In the genomic region with DNA sequence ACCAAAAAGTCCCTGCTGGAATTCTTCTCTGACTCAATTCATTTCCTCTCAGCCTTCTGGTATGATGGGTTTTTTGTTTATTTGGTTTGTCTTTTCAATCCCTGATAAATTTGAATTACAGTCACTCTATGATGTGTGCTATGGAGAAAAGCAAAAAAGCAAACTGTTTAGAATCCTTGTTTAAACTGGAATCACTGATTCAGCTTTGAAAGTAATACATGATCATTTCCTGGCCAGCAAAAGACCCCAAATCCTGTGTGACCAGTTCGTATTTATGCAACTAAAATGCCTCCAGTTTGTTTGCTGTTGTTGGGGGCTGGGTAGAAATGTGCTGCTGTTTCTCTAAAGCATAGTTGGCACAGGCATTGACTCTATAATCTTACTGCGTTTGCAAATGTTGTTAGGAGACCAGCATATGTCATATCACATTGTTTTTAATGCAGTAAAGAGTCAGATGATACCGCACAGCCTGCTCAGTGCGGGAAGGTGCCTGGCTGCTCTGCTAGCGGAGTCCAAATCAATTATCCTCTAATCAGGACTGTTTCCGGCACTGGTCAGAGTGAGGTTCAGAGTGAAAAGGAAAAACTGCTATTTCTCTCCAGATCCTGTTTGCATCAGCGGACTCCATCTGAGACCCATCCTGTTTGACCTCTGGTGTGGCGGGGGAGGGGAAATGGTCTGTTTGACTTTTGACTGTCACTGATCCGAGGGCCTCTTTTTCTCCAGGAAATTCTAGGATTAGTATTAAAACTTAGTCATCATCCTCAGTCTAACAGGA, we compare ENCODE assay signal across 10 cellular contexts. TPM values are rescaled to one million over a fixed set of nuclear protein-coding genes. Genes with fewer than 3 reads are reported as not detected.
DNase-seq lines count a peak whose midpoint lies in the region; ATAC-seq, FAIRE-seq and TF ChIP-seq lines count a peak whose summit lies in the region.
"Had no signal": no experiment of that assay in that cellular context is flagged by ENCODE, and none has a peak within 500 bp of the region (broad histone marks: within the 10 kb centered on the region; RNA-seq: fewer than 3 reads in every experiment).

No MANE protein-coding gene starts in this region.

- peaks cover 71% of the 10 kb centered on the region for H3K4me1 ChIP-seq in HepG2 (ENCODE audit: insufficient read depth, low read length)
- H3K4me1 ChIP-seq in thyroid gland, result peaks cover 45 to 62% of the 10 kb centered on the region in 2 donors

- no peaks in the 10 kb centered on the region for H4K20me1 ChIP-seq in HepG2 (ENCODE audit: insufficient read depth, low read length)

- H3K27ac Mint-ChIP-seq in brain, result peak overlapping the region; percentile 81 to 90 (median 86)
- H3K27ac Mint-ChIP-seq in activated T-helper 1 cell treated with anti-CD3 and anti-CD28 coated beads, Interleukin-12 subunit alpha, Interleukin-12 subunit beta, Interleukin-2, Interleukin-4 antibody, amounts not matched to agents 30 ng/mL and 10 ng/mL and 1 ng/mL, durations not matched to agents 14 hours and 24 hours and 36 hours, result no peak overlapping the region

- TF ChIP-seq POLR2A in HepG2 (IDR thresholded peaks at IDR 0.05; ENCODE audit: insufficient read depth in 1 of 2, low read depth in 2 of 2, low read length in 2 of 2) (no peak), thyroid gland (IDR thresholded peaks at IDR 0.05) (no peak)

- H3K4me3 ChIP-seq in HepG2 (replicated peaks in 1 of 3; ENCODE audit: insufficient read depth in 1 of 3, low read depth in 2 of 3, low read length in 3 of 3) (peak overlapping the region; percentile 41 to 56 (median 45)), thyroid gland (replicated peaks in 1 of 3) (no peak overlapping the region)
- H3K4me3 ChIP-seq: GM12878 had no signal

- H3K79me2 ChIP-seq in HepG2 (ENCODE audit: insufficient read depth, low read length), result no peaks in the 10 kb centered on the region

- peak overlapping the region; percentile 79 for H3K4me2 ChIP-seq in HepG2 (ENCODE audit: low read depth, low read length)

- no TSS peak for BruUV-seq in HepG2 (replicated peaks; lab: Mats Ljungman, UMichigan)

- intact Hi-C loops in HepG2 (cut with micrococcal nuclease; ENCODE audit: unreplicated experiment) (loop anchor here (2.0 to 10.0 kb wide), 3 partner anchors 40 to 148 kb away; a partner anchor contains a TSS), thyroid gland (cut with DNase I) (loop anchor here (10.0 kb wide), 1 partner anchor 72 kb away; no protein-coding TSS in a partner anchor)
- intact Hi-C loops in activated T-helper 1 cell treated with anti-CD3 and anti-CD28 coated beads, Interleukin-12 subunit alpha, Interleukin-12 subunit beta, Interleukin-2, Interleukin-4 antibody, amounts not matched to agents 30 ng/mL and 10 ng/mL and 1 ng/mL, durations not matched to agents 14 hours and 24 hours and 36 hours (cut with micrococcal nuclease), result no loop called here

- H2AFZ ChIP-seq in HepG2 (ENCODE audit: low read length), result peak overlapping the region; percentile 59

- CTCF ChIA-PET in HepG2 (lab: Yijun Ruan, JAX; ENCODE audit: low intra/inter-chr PET ratio, low total read pairs), result no interaction called here

- in situ Hi-C loops in HepG2 (cut with HindIII; ENCODE audit: extremely low pct_ligation_motif_present, low pct_unique_long_range_greater_than_20kb), result loop anchor here (5.0 kb wide), 1 partner anchor 40 kb away; a partner anchor contains a TSS

- H3K9ac ChIP-seq in HepG2 (ENCODE audit: insufficient read depth, low read depth, low read length), result peak overlapping the region; percentile 29; the same call in 1 of the 2 replicates

- H3K27ac ChIP-seq in HepG2 (ENCODE audit: extremely low read length, insufficient read depth, low read length) (peak overlapping the region; percentile 62), thyroid gland (peak overlapping the region; percentile 51 to 77 (median 63))
- H3K27ac ChIP-seq: 22Rv1 had no signal

- no peak for TF ChIP-seq RAD21 in HepG2 (CRISPR knock-in tag; IDR thresholded peaks at IDR 0.05)

- H3K27me3 Mint-ChIP-seq in brain, result no peaks in the 10 kb centered on the region
- peaks cover 16% of the 10 kb centered on the region for H3K27me3 Mint-ChIP-seq in activated T-helper 1 cell treated with anti-CD3 and anti-CD28 coated beads, Interleukin-12 subunit alpha, Interleukin-12 subunit beta, Interleukin-2, Interleukin-4 antibody, amounts not matched to agents 30 ng/mL and 10 ng/mL and 1 ng/mL, durations not matched to agents 14 hours and 24 hours and 36 hours (ENCODE audit: insufficient read depth)

- DNase-seq in NCI-H1092 treated with DMSO at 0.1 percent for 48 hours (lab: John Stamatoyannopoulos, UW) (peak; percentile 3), NCI-H1092 (lab: John Stamatoyannopoulos, UW) (no peak), HepG2 (ENCODE audit: low spot score) (peak; percentile 82), thyroid gland (peak; percentile 42), SW480 (ENCODE audit: low spot score) (no peak)
- no peak for DNase-seq in activated T-helper 1 cell treated with anti-CD3 and anti-CD28 coated beads, Interleukin-12 subunit alpha, Interleukin-12 subunit beta, Interleukin-2, Interleukin-4 antibody, amounts not matched to agents 30 ng/mL and 10 ng/mL and 1 ng/mL, durations not matched to agents 14 hours and 24 hours and 36 hours (ENCODE audit: low spot score)

- no peaks in the 10 kb centered on the region for H3K9me3 ChIP-seq in HepG2 (ENCODE audit: low read length)
- H3K9me3 ChIP-seq in thyroid gland, result no peaks in the 10 kb centered on the region

- peak in 1 of 2 experiments; percentile 64; a peak in 1 of 4 replicates for TF ChIP-seq EP300 in HepG2 (IDR thresholded peaks at IDR 0.05; ENCODE audit: low read depth in 2 of 2, low read length in 2 of 2)
- peak; percentile 49; the same call in 1 of the 2 replicates for TF ChIP-seq EP300 in HepG2 (CRISPR knock-in tag; IDR thresholded peaks at IDR 0.05; ENCODE audit: borderline replicate concordance)

- H3K36me3 ChIP-seq in HepG2 (replicated peaks in 1 of 2; ENCODE audit: control insufficient read depth in 1 of 2, insufficient read depth in 2 of 2, low read length in 2 of 2) (no peaks in the 10 kb centered on the region), thyroid gland (no peaks in the 10 kb centered on the region)

- H3K4me1 Mint-ChIP-seq in brain, result peaks cover 46% of the 10 kb centered on the region
- H3K4me1 Mint-ChIP-seq in activated T-helper 1 cell treated with anti-CD3 and anti-CD28 coated beads, Interleukin-12 subunit alpha, Interleukin-12 subunit beta, Interleukin-2, Interleukin-4 antibody, amounts not matched to agents 30 ng/mL and 10 ng/mL and 1 ng/mL, durations not matched to agents 14 hours and 24 hours and 36 hours (ENCODE audit: low read depth), result no peaks in the 10 kb centered on the region

- peak; percentile 97 for FAIRE-seq in HepG2 (lab: Jason Lieb, UNC)
- FAIRE-seq: GM12878 had no signal

- no peaks in the 10 kb centered on the region for H3K27me3 ChIP-seq in HepG2 (ENCODE audit: control insufficient read depth in 1 of 2, insufficient read depth in 2 of 2, low read length in 2 of 2)
- H3K27me3 ChIP-seq in thyroid gland, result no peaks in the 10 kb centered on the region

- no peaks in the 10 kb centered on the region for H3K9me3 Mint-ChIP-seq in brain
- no peaks in the 10 kb centered on the region for H3K9me3 Mint-ChIP-seq in activated T-helper 1 cell treated with anti-CD3 and anti-CD28 coated beads, Interleukin-12 subunit alpha, Interleukin-12 subunit beta, Interleukin-2, Interleukin-4 antibody, amounts not matched to agents 30 ng/mL and 10 ng/mL and 1 ng/mL, durations not matched to agents 14 hours and 24 hours and 36 hours

- POLR2A ChIA-PET in HepG2 (lab: Yijun Ruan, JAX), result interaction anchor here (1.0 to 1.1 kb wide), 2 partner anchors 20 to 40 kb away, joined by 3 to 4 read pairs; a partner anchor contains a TSS

- 0% methylated on average over 9 of the region's 9 CpGs for WGBS in HepG2 (ENCODE audit: low lambda C conversion rate)
- WGBS in thyroid gland, 2 donors, result 51 to 57% methylated on average over 9 of the region's 9 CpGs

- H3K36me3 Mint-ChIP-seq in brain, result no peaks in the 10 kb centered on the region
- no peaks in the 10 kb centered on the region for H3K36me3 Mint-ChIP-seq in activated T-helper 1 cell treated with anti-CD3 and anti-CD28 coated beads, Interleukin-12 subunit alpha, Interleukin-12 subunit beta, Interleukin-2, Interleukin-4 antibody, amounts not matched to agents 30 ng/mL and 10 ng/mL and 1 ng/mL, durations not matched to agents 14 hours and 24 hours and 36 hours (ENCODE audit: low read depth)

- peak overlapping the region; percentile 23 to 56 (median 41) for H3K4me3 Mint-ChIP-seq in brain
- H3K4me3 Mint-ChIP-seq in activated T-helper 1 cell treated with anti-CD3 and anti-CD28 coated beads, Interleukin-12 subunit alpha, Interleukin-12 subunit beta, Interleukin-2, Interleukin-4 antibody, amounts not matched to agents 30 ng/mL and 10 ng/mL and 1 ng/mL, durations not matched to agents 14 hours and 24 hours and 36 hours, result no peak overlapping the region

- ATAC-seq in HepG2 (peak; percentile 85), HG03354 (IDR thresholded peaks at IDR 0.05; ENCODE audit: poor library complexity, severe bottlenecking, unreplicated experiment) (no peak)
- ATAC-seq: GM12878 had no signal

- TF ChIP-seq CTCF in brain (conservative IDR thresholded peaks at IDR 0.05) (no peak), HepG2 (CRISPR knock-in tag; IDR thresholded peaks at IDR 0.05) (no peak), thyroid gland (IDR thresholded peaks at IDR 0.05) (no peak)

RNA-seq across cellular contexts. Expression of a gene that starts 40.6 kb away (rescaled TPM):
- polyA plus RNA-seq in brain (ENCODE audit: insufficient read depth, low read depth, low replicate concordance) (36.6 TPM), HepG2 (2011; rRNA removed) (40.0 and 44.7 TPM in 2 replicates)
- total RNA-seq in HepG2 (2016; rRNA removed; fragmentation: Illumina TruSeq; extraction: Trizol) (57.5 and 70.2 TPM in 2 replicates), thyroid gland (100 to 1,000 TPM; 257 to 644 (median 358) TPM)
- 23.9 and 30.3 TPM in 2 replicates for total RNA-seq in HepG2 (2016; cell fraction: cytosol; rRNA removed; fragmentation: Illumina TruSeq; extraction: Trizol; ENCODE audit: low read depth)
- 57.4 and 65.2 TPM in 2 replicates for total RNA-seq in HepG2 (2016; cell fraction: insoluble cytoplasmic fraction; rRNA removed; fragmentation: Illumina TruSeq; extraction: Trizol)
- 25.0 and 26.6 TPM in 2 replicates for total RNA-seq in HepG2 (2016; cell fraction: membrane; rRNA removed; fragmentation: Illumina TruSeq; extraction: Trizol)
- total RNA-seq in HepG2 (2016; cell fraction: nucleus; rRNA removed; fragmentation: Illumina TruSeq; extraction: Trizol), result 41.3 and 58.5 TPM in 2 replicates
- polyA plus RNA-seq in HepG2 (2011; cell fraction: cytosol; rRNA removed), result 33.8 and 59.5 TPM in 2 replicates
- 62.7 and 102 TPM in 2 replicates for polyA plus RNA-seq in HepG2 (2011; cell fraction: nucleus; rRNA removed)
- 29.2 and 48.3 TPM in 2 replicates for polyA plus RNA-seq in HepG2 (2012)
- 1.4 and 1.6 TPM in 2 replicates for polyA plus RNA-seq in HepG2 (2016; cell fraction: cytosol; fragmentation: Illumina TruSeq; extraction: Trizol; ENCODE audit: low read depth)
- 44.7 and 44.8 TPM in 2 replicates for polyA plus RNA-seq in HepG2 (2016; cell fraction: insoluble cytoplasmic fraction; fragmentation: Illumina TruSeq; extraction: Trizol; ENCODE audit: low read depth)
- polyA plus RNA-seq in HepG2 (2016; cell fraction: membrane; fragmentation: Illumina TruSeq; extraction: Trizol; ENCODE audit: low read depth), result 5.5 and 6.0 TPM in 2 replicates
- 53.5 and 57.5 TPM in 2 replicates for polyA plus RNA-seq in HepG2 (2016; cell fraction: nucleus; fragmentation: Illumina TruSeq; extraction: Trizol; ENCODE audit: insufficient read depth, low read depth)
- 41.0 and 60.2 TPM in 2 replicates for polyA minus RNA-seq in HepG2 (2011; rRNA and poly(A)+ RNA removed; ENCODE audit: low replicate concordance)
- polyA minus RNA-seq in HepG2 (2011; cell fraction: cytosol; rRNA and poly(A)+ RNA removed), result 34.7 and 44.4 TPM in 2 replicates
- 91.9 and 114 TPM in 2 replicates for polyA minus RNA-seq in HepG2 (2011; cell fraction: nucleus; rRNA and poly(A)+ RNA removed)
- 30.1 and 36.6 TPM in 2 replicates for total RNA-seq in activated T-helper 1 cell treated with anti-CD3 and anti-CD28 coated beads, Interleukin-12 subunit alpha, Interleukin-12 subunit beta, Interleukin-2, Interleukin-4 antibody, amounts not matched to agents 30 ng/mL and 10 ng/mL and 1 ng/mL, durations not matched to agents 14 hours and 24 hours and 36 hours

RNA-seq across cellular contexts. Expression of a gene that starts 43.8 kb away (rescaled TPM):
- polyA plus RNA-seq in brain (ENCODE audit: insufficient read depth, low read depth, low replicate concordance) (43.1 TPM), HepG2 (2011; rRNA removed) (55.5 and 76.1 TPM in 2 replicates)
- total RNA-seq in HepG2 (2016; rRNA removed; fragmentation: Illumina TruSeq; extraction: Trizol) (28.4 and 30.3 TPM in 2 replicates), thyroid gland (10 to 100 TPM; 72.7 to 89.0 (median 84.0) TPM)
- total RNA-seq in HepG2 (2016; cell fraction: cytosol; rRNA removed; fragmentation: Illumina TruSeq; extraction: Trizol; ENCODE audit: low read depth), result 4.1 and 5.8 TPM in 2 replicates
- total RNA-seq in HepG2 (2016; cell fraction: insoluble cytoplasmic fraction; rRNA removed; fragmentation: Illumina TruSeq; extraction: Trizol), result 29.5 and 30.7 TPM in 2 replicates
- 12.3 and 13.8 TPM in 2 replicates for total RNA-seq in HepG2 (2016; cell fraction: membrane; rRNA removed; fragmentation: Illumina TruSeq; extraction: Trizol)
- 39.8 and 40.1 TPM in 2 replicates for total RNA-seq in HepG2 (2016; cell fraction: nucleus; rRNA removed; fragmentation: Illumina TruSeq; extraction: Trizol)
- polyA plus RNA-seq in HepG2 (2011; cell fraction: cytosol; rRNA removed), result 65.7 and 89.1 TPM in 2 replicates
- polyA plus RNA-seq in HepG2 (2011; cell fraction: nucleus; rRNA removed), result 262 and 282 TPM in 2 replicates
- polyA plus RNA-seq in HepG2 (2012), result 18.0 and 24.0 TPM in 2 replicates
- 2.7 and 2.8 TPM in 2 replicates for polyA plus RNA-seq in HepG2 (2016; cell fraction: cytosol; fragmentation: Illumina TruSeq; extraction: Trizol; ENCODE audit: low read depth)
- 25.0 and 28.1 TPM in 2 replicates for polyA plus RNA-seq in HepG2 (2016; cell fraction: insoluble cytoplasmic fraction; fragmentation: Illumina TruSeq; extraction: Trizol; ENCODE audit: low read depth)
- 6.2 and 7.9 TPM in 2 replicates for polyA plus RNA-seq in HepG2 (2016; cell fraction: membrane; fragmentation: Illumina TruSeq; extraction: Trizol; ENCODE audit: low read depth)
- polyA plus RNA-seq in HepG2 (2016; cell fraction: nucleus; fragmentation: Illumina TruSeq; extraction: Trizol; ENCODE audit: insufficient read depth, low read depth), result 37.8 and 41.4 TPM in 2 replicates
- polyA minus RNA-seq in HepG2 (2011; rRNA and poly(A)+ RNA removed; ENCODE audit: low replicate concordance), result 225 and 394 TPM in 2 replicates
- polyA minus RNA-seq in HepG2 (2011; cell fraction: cytosol; rRNA and poly(A)+ RNA removed), result 40.2 and 54.6 TPM in 2 replicates
- polyA minus RNA-seq in HepG2 (2011; cell fraction: nucleus; rRNA and poly(A)+ RNA removed), result 110 and 137 TPM in 2 replicates
- 85.1 and 93.2 TPM in 2 replicates for total RNA-seq in activated T-helper 1 cell treated with anti-CD3 and anti-CD28 coated beads, Interleukin-12 subunit alpha, Interleukin-12 subunit beta, Interleukin-2, Interleukin-4 antibody, amounts not matched to agents 30 ng/mL and 10 ng/mL and 1 ng/mL, durations not matched to agents 14 hours and 24 hours and 36 hours

Comparison
In these comparisons a context has a peak if more than half of its experiments do, and no peak if none do; other contexts are left out.
1. DNase-seq: peak in NCI-H1092 treated with DMSO at 0.1 percent for 48 hours (single experiment), HepG2 (single experiment) and thyroid gland (2 of 2); none in NCI-H1092 (single experiment), SW480 (single experiment) and activated T-helper 1 cell treated with anti-CD3 and anti-CD28 coated beads, Interleukin-12 subunit alpha, Interleukin-12 subunit beta, Interleukin-2, Interleukin-4 antibody, amounts not matched to agents 30 ng/mL and 10 ng/mL and 1 ng/mL, durations not matched to agents 14 hours and 24 hours and 36 hours (single experiment).
2. H3K4me3 ChIP-seq: peak in HepG2 (3 of 3); none in thyroid gland (0 of 3).